ENCODE assay signal across 8 cellular contexts in genomic region chr17:43171761-43172487, GRCh38. TPM values are rescaled to one million over a fixed set of nuclear protein-coding genes. Genes with fewer than 3 reads are reported as not detected.
DNase-seq lines count a peak whose midpoint lies in the region; ATAC-seq and TF ChIP-seq lines count a peak whose summit lies in the region.

No MANE protein-coding gene starts in this region.

- H3K9me3 ChIP-seq in AG04450 (ENCODE audit: control insufficient read depth, insufficient read depth, low read length): peaks cover 4% of the 10 kb centered on the region

- no peak overlapping the region for H3K27ac Mint-ChIP-seq in activated T-cell treated with anti-CD3 and anti-CD28 coated beads, Interleukin-2, amount 50 U/mL, for 24 hours

- no peak overlapping the region for H3K4me3 Mint-ChIP-seq in activated T-cell treated with anti-CD3 and anti-CD28 coated beads, Interleukin-2, amount 50 U/mL, for 24 hours

- DNase-seq in AG04450 (ENCODE audit: low read depth, low spot score): peak; percentile 87
- DNase-seq in GF-D8 (lab: John Stamatoyannopoulos, UW): peak; percentile 86
- peak; percentile 30 for DNase-seq in NCI-H2227 (lab: John Stamatoyannopoulos, UW; ENCODE audit: unreplicated experiment)
- peak; percentile 39 for DNase-seq in activated T-cell treated with anti-CD3 and anti-CD28 coated beads, Interleukin-2, amount 50 U/mL, for 24 hours
- DNase-seq in glomerular visceral epithelial cell (ENCODE audit: extremely low spot score): peak; percentile 86
- DNase-seq in pulmonary artery endothelial cell (ENCODE audit: low read depth, low spot score): peak; percentile 71
- no peak for DNase-seq in T-helper 9 cell

- H3K27me3 ChIP-seq in AG04450 (ENCODE audit: control insufficient read depth, insufficient read depth, low read length): no peaks in the 10 kb centered on the region

- peak; percentile 37 for TF ChIP-seq CTCF in AG04450 (IDR thresholded peaks at IDR 0.05; ENCODE audit: low read depth, low read length)

- H3K4me1 Mint-ChIP-seq in activated T-cell treated with anti-CD3 and anti-CD28 coated beads, Interleukin-2, amount 50 U/mL, for 24 hours (ENCODE audit: low read depth): peaks cover 41% of the 10 kb centered on the region

- peaks cover 23% of the 10 kb centered on the region for H3K36me3 Mint-ChIP-seq in activated T-cell treated with anti-CD3 and anti-CD28 coated beads, Interleukin-2, amount 50 U/mL, for 24 hours (ENCODE audit: low read depth)

- peak overlapping the region; percentile 91 for H3K27ac ChIP-seq in AG04450 (ENCODE audit: low read depth, low read length)

- POLR2A ChIA-PET in AG04450 (lab: Yijun Ruan, JAX): interaction anchor here (0.6 to 2.0 kb wide), 11 partner anchors 21 to 174 kb away, joined by 3 to 33 read pairs (median 6); partner anchors contain the start of genes IFI35, RND2, RPL27 and TMEM106A

- CTCF ChIA-PET in AG04450 (lab: Charles Lee): interaction anchor here (0.6 to 1.9 kb wide), 4 partner anchors 83 to 328 kb away, joined by 3 to 13 read pairs (median 3); no protein-coding TSS in a partner anchor

- ATAC-seq in GM21390 (IDR thresholded peaks at IDR 0.05; ENCODE audit: unreplicated experiment): no peak

- H3K9me3 Mint-ChIP-seq in activated T-cell treated with anti-CD3 and anti-CD28 coated beads, Interleukin-2, amount 50 U/mL, for 24 hours: no peaks in the 10 kb centered on the region

- H3K4me3 ChIP-seq in AG04450 (ENCODE audit: low read depth, low read length): peak overlapping the region; percentile 80

- no peaks in the 10 kb centered on the region for H3K27me3 Mint-ChIP-seq in activated T-cell treated with anti-CD3 and anti-CD28 coated beads, Interleukin-2, amount 50 U/mL, for 24 hours

RNA-seq across cellular contexts. Expression of gene NBR1, which starts 0.9 kb away (rescaled TPM):
- polyA plus RNA-seq in AG04450 (2011; rRNA removed): 103 and 107 TPM in 2 replicates
- 128 and 139 TPM in 2 replicates for polyA minus RNA-seq in AG04450 (2011; rRNA and poly(A)+ RNA removed)
- total RNA-seq in pulmonary artery endothelial cell: 105 and 110 TPM in 2 replicates

RNA-seq across cellular contexts. Expression of gene TMEM106A, which starts 39.8 kb away (rescaled TPM):
- 4.5 and 5.1 TPM in 2 replicates for polyA plus RNA-seq in AG04450 (2011; rRNA removed)
- 8.8 and 10.9 TPM in 2 replicates for polyA minus RNA-seq in AG04450 (2011; rRNA and poly(A)+ RNA removed)
- total RNA-seq in pulmonary artery endothelial cell: 1.6 and 2.7 TPM in 2 replicates

RNA-seq across cellular contexts. Expression of gene BRCA1, which starts 46.8 kb away (rescaled TPM):
- polyA plus RNA-seq in AG04450 (2011; rRNA removed): 5.1 and 8.1 TPM in 2 replicates
- polyA minus RNA-seq in AG04450 (2011; rRNA and poly(A)+ RNA removed): 15.2 and 17.5 TPM in 2 replicates
- 21.2 and 38.1 TPM in 2 replicates for total RNA-seq in pulmonary artery endothelial cell

RNA-seq across cellular contexts. Expression of gene CCDC200, which starts 56.5 kb away (rescaled TPM):
- not detected in 2 replicates for polyA plus RNA-seq in AG04450 (2011; rRNA removed)
- polyA minus RNA-seq in AG04450 (2011; rRNA and poly(A)+ RNA removed): not detected in 2 replicates
- not detected in 2 replicates for total RNA-seq in pulmonary artery endothelial cell
